ENCODE assay signal across 1 cellular context in the genomic region with DNA sequence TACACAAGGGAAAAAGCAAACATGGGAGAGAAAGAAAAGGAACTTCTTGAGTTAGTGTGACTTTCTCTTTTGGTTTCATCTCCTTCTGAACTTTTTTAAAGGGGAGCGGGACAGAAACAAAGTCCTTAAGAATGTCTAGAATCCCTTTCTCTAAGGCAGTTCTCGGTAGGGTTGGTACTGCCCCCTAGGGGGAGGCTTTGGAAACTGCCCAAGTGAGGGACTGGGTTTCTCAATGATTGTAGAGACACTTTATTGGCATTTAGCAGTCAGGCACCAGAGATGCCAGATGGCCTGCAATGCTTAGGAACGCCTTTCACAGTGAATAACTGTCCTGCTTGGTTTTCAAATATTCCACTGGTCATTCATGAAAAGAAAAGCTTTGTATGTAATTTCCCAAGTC.
TF ChIP-seq lines count a peak whose summit lies in the region.

No MANE protein-coding gene starts in this region.

TF ChIP-seq in H1, 55 proteins besides CTCF, POLR2A, EP300 and RAD21 (continued from another document):
- TF ChIP-seq, protein P1, sequence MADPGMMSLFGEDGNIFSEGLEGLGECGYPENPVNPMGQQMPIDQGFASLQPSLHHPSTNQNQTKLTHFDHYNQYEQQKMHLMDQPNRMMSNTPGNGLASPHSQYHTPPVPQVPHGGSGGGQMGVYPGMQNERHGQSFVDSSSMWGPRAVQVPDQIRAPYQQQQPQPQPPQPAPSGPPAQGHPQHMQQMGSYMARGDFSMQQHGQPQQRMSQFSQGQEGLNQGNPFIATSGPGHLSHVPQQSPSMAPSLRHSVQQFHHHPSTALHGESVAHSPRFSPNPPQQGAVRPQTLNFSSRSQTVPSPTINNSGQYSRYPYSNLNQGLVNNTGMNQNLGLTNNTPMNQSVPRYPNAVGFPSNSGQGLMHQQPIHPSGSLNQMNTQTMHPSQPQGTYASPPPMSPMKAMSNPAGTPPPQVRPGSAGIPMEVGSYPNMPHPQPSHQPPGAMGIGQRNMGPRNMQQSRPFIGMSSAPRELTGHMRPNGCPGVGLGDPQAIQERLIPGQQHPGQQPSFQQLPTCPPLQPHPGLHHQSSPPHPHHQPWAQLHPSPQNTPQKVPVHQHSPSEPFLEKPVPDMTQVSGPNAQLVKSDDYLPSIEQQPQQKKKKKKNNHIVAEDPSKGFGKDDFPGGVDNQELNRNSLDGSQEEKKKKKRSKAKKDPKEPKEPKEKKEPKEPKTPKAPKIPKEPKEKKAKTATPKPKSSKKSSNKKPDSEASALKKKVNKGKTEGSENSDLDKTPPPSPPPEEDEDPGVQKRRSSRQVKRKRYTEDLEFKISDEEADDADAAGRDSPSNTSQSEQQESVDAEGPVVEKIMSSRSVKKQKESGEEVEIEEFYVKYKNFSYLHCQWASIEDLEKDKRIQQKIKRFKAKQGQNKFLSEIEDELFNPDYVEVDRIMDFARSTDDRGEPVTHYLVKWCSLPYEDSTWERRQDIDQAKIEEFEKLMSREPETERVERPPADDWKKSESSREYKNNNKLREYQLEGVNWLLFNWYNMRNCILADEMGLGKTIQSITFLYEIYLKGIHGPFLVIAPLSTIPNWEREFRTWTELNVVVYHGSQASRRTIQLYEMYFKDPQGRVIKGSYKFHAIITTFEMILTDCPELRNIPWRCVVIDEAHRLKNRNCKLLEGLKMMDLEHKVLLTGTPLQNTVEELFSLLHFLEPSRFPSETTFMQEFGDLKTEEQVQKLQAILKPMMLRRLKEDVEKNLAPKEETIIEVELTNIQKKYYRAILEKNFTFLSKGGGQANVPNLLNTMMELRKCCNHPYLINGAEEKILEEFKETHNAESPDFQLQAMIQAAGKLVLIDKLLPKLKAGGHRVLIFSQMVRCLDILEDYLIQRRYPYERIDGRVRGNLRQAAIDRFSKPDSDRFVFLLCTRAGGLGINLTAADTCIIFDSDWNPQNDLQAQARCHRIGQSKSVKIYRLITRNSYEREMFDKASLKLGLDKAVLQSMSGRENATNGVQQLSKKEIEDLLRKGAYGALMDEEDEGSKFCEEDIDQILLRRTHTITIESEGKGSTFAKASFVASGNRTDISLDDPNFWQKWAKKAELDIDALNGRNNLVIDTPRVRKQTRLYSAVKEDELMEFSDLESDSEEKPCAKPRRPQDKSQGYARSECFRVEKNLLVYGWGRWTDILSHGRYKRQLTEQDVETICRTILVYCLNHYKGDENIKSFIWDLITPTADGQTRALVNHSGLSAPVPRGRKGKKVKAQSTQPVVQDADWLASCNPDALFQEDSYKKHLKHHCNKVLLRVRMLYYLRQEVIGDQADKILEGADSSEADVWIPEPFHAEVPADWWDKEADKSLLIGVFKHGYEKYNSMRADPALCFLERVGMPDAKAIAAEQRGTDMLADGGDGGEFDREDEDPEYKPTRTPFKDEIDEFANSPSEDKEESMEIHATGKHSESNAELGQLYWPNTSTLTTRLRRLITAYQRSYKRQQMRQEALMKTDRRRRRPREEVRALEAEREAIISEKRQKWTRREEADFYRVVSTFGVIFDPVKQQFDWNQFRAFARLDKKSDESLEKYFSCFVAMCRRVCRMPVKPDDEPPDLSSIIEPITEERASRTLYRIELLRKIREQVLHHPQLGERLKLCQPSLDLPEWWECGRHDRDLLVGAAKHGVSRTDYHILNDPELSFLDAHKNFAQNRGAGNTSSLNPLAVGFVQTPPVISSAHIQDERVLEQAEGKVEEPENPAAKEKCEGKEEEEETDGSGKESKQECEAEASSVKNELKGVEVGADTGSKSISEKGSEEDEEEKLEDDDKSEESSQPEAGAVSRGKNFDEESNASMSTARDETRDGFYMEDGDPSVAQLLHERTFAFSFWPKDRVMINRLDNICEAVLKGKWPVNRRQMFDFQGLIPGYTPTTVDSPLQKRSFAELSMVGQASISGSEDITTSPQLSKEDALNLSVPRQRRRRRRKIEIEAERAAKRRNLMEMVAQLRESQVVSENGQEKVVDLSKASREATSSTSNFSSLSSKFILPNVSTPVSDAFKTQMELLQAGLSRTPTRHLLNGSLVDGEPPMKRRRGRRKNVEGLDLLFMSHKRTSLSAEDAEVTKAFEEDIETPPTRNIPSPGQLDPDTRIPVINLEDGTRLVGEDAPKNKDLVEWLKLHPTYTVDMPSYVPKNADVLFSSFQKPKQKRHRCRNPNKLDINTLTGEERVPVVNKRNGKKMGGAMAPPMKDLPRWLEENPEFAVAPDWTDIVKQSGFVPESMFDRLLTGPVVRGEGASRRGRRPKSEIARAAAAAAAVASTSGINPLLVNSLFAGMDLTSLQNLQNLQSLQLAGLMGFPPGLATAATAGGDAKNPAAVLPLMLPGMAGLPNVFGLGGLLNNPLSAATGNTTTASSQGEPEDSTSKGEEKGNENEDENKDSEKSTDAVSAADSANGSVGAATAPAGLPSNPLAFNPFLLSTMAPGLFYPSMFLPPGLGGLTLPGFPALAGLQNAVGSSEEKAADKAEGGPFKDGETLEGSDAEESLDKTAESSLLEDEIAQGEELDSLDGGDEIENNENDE (IDR thresholded peaks at IDR 0.05; ENCODE audit: insufficient replicate concordance, low read length) = no peak
- TF ChIP-seq POLR2AphosphoS5 (IDR thresholded peaks at IDR 0.05; ENCODE audit: low read depth, low read length) (no peak), HDAC2 (IDR thresholded peaks at IDR 0.05; ENCODE audit: borderline replicate concordance in 1 of 2, low read depth in 2 of 2, low read length in 2 of 2) (no peak), ASH2L (IDR thresholded peaks at IDR 0.05; ENCODE audit: low read length) (no peak), KDM1A (IDR thresholded peaks at IDR 0.05; ENCODE audit: borderline replicate concordance, low read length) (no peak), GABPA (IDR thresholded peaks at IDR 0.05; ENCODE audit: borderline replicate concordance, insufficient read depth, low read length) (no peak), JUND (IDR thresholded peaks at IDR 0.05; ENCODE audit: low read length) (no peak), SUZ12 (IDR thresholded peaks at IDR 0.05; ENCODE audit: low read length) (no peak), MAFK (IDR thresholded peaks at IDR 0.05; ENCODE audit: low read depth, low read length) (no peak), CHD1 (IDR thresholded peaks at IDR 0.05; ENCODE audit: low read depth, low read length) (no peak), TCF12 (IDR thresholded peaks at IDR 0.05; ENCODE audit: low read depth, low read length) (no peak), SAP30 (IDR thresholded peaks at IDR 0.05; ENCODE audit: insufficient read depth, insufficient replicate concordance, low read length) (no peak), CEBPB (IDR thresholded peaks at IDR 0.05; ENCODE audit: low read depth, low read length) (no peak; the same call in 1 of the 2 replicates), CBX5 (IDR thresholded peaks at IDR 0.05; ENCODE audit: low read depth, low read length) (no peak), FOSL1 (IDR thresholded peaks at IDR 0.05; ENCODE audit: insufficient read depth, low read depth, low read length) (no peak)
- TF ChIP-seq, protein P2, sequence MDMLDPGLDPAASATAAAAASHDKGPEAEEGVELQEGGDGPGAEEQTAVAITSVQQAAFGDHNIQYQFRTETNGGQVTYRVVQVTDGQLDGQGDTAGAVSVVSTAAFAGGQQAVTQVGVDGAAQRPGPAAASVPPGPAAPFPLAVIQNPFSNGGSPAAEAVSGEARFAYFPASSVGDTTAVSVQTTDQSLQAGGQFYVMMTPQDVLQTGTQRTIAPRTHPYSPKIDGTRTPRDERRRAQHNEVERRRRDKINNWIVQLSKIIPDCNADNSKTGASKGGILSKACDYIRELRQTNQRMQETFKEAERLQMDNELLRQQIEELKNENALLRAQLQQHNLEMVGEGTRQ (IDR thresholded peaks at IDR 0.05; ENCODE audit: low read length) = no peak
